ENCODE assay signal across 1 cellular context in the genomic region with DNA sequence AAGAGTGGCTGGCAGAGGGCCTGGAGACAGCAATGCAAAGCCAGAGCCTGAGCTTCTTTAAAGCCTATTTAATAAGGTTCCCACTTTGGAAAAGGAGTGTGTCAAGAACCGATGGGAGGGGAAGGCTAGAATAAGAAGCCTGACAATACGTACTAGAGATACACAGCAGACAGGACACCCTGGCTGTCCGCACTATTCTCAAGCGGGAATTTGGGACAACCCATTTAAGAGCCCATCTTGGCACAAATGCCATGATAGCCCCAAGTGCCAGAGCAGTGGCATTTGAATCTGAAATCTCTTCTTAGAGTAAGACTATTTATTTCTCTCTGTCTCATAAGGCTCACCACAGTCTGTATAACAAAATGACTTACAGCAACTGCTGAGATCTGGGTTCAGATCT.
TF ChIP-seq lines count a peak whose summit lies in the region.

No MANE protein-coding gene starts in this region.

TF ChIP-seq in GM23338, 12 proteins besides CTCF, POLR2A, EP300 and RAD21 (continued from another document):
- TF ChIP-seq, protein P1, sequence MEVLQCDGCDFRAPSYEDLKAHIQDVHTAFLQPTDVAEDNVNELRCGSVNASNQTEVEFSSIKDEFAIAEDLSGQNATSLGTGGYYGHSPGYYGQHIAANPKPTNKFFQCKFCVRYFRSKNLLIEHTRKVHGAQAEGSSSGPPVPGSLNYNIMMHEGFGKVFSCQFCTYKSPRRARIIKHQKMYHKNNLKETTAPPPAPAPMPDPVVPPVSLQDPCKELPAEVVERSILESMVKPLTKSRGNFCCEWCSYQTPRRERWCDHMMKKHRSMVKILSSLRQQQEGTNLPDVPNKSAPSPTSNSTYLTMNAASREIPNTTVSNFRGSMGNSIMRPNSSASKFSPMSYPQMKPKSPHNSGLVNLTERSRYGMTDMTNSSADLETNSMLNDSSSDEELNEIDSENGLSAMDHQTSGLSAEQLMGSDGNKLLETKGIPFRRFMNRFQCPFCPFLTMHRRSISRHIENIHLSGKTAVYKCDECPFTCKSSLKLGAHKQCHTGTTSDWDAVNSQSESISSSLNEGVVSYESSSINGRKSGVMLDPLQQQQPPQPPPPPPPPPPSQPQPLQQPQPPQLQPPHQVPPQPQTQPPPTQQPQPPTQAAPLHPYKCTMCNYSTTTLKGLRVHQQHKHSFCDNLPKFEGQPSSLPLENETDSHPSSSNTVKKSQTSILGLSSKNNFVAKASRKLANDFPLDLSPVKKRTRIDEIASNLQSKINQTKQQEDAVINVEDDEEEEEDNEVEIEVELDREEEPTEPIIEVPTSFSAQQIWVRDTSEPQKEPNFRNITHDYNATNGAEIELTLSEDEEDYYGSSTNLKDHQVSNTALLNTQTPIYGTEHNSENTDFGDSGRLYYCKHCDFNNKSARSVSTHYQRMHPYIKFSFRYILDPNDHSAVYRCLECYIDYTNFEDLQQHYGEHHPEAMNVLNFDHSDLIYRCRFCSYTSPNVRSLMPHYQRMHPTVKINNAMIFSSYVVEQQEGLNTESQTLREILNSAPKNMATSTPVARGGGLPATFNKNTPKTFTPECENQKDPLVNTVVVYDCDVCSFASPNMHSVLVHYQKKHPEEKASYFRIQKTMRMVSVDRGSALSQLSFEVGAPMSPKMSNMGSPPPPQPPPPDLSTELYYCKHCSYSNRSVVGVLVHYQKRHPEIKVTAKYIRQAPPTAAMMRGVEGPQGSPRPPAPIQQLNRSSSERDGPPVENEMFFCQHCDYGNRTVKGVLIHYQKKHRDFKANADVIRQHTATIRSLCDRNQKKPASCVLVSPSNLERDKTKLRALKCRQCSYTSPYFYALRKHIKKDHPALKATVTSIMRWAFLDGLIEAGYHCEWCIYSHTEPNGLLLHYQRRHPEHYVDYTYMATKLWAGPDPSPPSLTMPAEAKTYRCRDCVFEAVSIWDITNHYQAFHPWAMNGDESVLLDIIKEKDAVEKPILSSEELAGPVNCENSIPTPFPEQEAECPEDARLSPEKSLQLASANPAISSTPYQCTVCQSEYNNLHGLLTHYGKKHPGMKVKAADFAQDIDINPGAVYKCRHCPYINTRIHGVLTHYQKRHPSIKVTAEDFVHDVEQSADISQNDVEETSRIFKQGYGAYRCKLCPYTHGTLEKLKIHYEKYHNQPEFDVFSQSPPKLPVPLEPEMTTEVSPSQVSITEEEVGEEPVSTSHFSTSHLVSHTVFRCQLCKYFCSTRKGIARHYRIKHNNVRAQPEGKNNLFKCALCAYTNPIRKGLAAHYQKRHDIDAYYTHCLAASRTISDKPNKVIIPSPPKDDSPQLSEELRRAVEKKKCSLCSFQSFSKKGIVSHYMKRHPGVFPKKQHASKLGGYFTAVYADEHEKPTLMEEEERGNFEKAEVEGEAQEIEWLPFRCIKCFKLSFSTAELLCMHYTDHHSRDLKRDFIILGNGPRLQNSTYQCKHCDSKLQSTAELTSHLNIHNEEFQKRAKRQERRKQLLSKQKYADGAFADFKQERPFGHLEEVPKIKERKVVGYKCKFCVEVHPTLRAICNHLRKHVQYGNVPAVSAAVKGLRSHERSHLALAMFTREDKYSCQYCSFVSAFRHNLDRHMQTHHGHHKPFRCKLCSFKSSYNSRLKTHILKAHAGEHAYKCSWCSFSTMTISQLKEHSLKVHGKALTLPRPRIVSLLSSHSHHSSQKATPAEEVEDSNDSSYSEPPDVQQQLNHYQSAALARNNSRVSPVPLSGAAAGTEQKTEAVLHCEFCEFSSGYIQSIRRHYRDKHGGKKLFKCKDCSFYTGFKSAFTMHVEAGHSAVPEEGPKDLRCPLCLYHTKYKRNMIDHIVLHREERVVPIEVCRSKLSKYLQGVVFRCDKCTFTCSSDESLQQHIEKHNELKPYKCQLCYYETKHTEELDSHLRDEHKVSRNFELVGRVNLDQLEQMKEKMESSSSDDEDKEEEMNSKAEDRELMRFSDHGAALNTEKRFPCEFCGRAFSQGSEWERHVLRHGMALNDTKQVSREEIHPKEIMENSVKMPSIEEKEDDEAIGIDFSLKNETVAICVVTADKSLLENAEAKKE (CRISPR knock-in tag; IDR thresholded peaks at IDR 0.05), result no peak
- TF ChIP-seq JUNB (IDR thresholded peaks at IDR 0.05; ENCODE audit: unreplicated experiment), result no peak
